In genomic region chr19:10936661-10937084, GRCh38 we compare ENCODE assay signal across 8 cellular contexts. TPM values are rescaled to one million over a fixed set of nuclear protein-coding genes. Genes with fewer than 3 reads are reported as not detected.
DNase-seq lines count a peak whose midpoint lies in the region; ATAC-seq and TF ChIP-seq lines count a peak whose summit lies in the region.

No MANE protein-coding gene starts in this region.

- H3K4me3 ChIP-seq in left lung (no peak overlapping the region), thoracic aorta (peak overlapping the region; percentile 58)

- TF ChIP-seq CTCF in 22Rv1 (IDR thresholded peaks at IDR 0.05) (peak; percentile 84), left lung (IDR thresholded peaks at IDR 0.05) (peak; percentile 34 to 54), thoracic aorta (IDR thresholded peaks at IDR 0.05) (peak; percentile 48)

- intact Hi-C loops in left lung (cut with DNase I): loop anchor here in 1 of 2 donors (10.0 kb wide), 1 partner anchor 88 kb away; no protein-coding TSS in a partner anchor

- peak overlapping the region; percentile 38; the same call in 1 of the 2 replicates for H3K27ac ChIP-seq in 22Rv1
- H3K27ac ChIP-seq in left lung: no peak overlapping the region
- H3K27ac ChIP-seq in thoracic aorta: peak overlapping the region in 1 of 2 donors; percentile 45

- H3K27me3 ChIP-seq in left lung (no peaks in the 10 kb centered on the region), thoracic aorta (replicated peaks; ENCODE audit: insufficient read depth) (no peaks in the 10 kb centered on the region)

- DNase-seq in GM03348 (ENCODE audit: low spot score) (peak; percentile 83), NCI-H146 treated with DMSO at 0.1 percent for 48 hours (lab: John Stamatoyannopoulos, UW; ENCODE audit: unreplicated experiment) (peak; percentile 81), SKM-1 (lab: John Stamatoyannopoulos, UW; ENCODE audit: unreplicated experiment) (peak; percentile 54), dermis blood vessel endothelial cell (peak; percentile 88), left lung (no peak), thoracic aorta (ENCODE audit: low spot score) (no peak)

- H3K9me3 ChIP-seq in left lung (no peaks in the 10 kb centered on the region), thoracic aorta (no peaks in the 10 kb centered on the region)

- peaks cover 0 to 13% of the 10 kb centered on the region in 2 donors for H3K4me1 ChIP-seq in left lung
- H3K4me1 ChIP-seq in thoracic aorta (ENCODE audit: control insufficient read depth in 1 of 2, low read depth in 2 of 2): peaks cover 0 to 3% of the 10 kb centered on the region in 2 donors

- H3K36me3 ChIP-seq in left lung: peaks cover 0 to 6% of the 10 kb centered on the region in 2 donors
- peaks cover 3% of the 10 kb centered on the region for H3K36me3 ChIP-seq in thoracic aorta

- ATAC-seq in left lung (peak; percentile 80), thoracic aorta (ENCODE audit: insufficient number of reproducible peaks, low FRiP score, low read depth) (peak; percentile 56), HG02623 (IDR thresholded peaks at IDR 0.05; ENCODE audit: unreplicated experiment) (no peak)

RNA-seq across cellular contexts. Expression of gene TIMM29, which starts 8.1 kb away (rescaled TPM):
- total RNA-seq in dermis blood vessel endothelial cell (38.5 and 39.0 TPM in 2 replicates), left lung (10 to 100 TPM; 18.8 to 19.5 TPM), thoracic aorta (10 to 100 TPM; 33.3 to 34.8 TPM)

RNA-seq across cellular contexts. Expression of gene YIPF2, which starts 8.2 kb away (rescaled TPM):
- total RNA-seq in dermis blood vessel endothelial cell: 67.1 and 106 TPM in 2 replicates
- 10 to 100 TPM; 68.4 to 77.6 TPM for total RNA-seq in left lung
- 10 to 100 TPM; 51.2 to 79.6 TPM for total RNA-seq in thoracic aorta

RNA-seq across cellular contexts. Expression of gene SMARCA4, which starts 24.2 kb away (rescaled TPM):
- 74.2 and 180 TPM in 2 replicates for total RNA-seq in dermis blood vessel endothelial cell
- 100 to 1,000 TPM in 1 of 2 donors, 10 to 100 TPM in 1; 98.3 to 101 TPM for total RNA-seq in left lung
- total RNA-seq in thoracic aorta: 10 to 100 TPM; 63.8 to 85.9 TPM

Comparison
In these comparisons a context has a peak if more than half of its experiments do, and no peak if none do; other contexts are left out.
1. DNase-seq: peak in GM03348 (single experiment), NCI-H146 treated with DMSO at 0.1 percent for 48 hours (single experiment), SKM-1 (single experiment) and dermis blood vessel endothelial cell (single experiment); none in left lung (0 of 2) and thoracic aorta (single experiment).
2. Peak in every context shown above with its lines, with median percentiles within 50 percentile points of each other: CTCF ChIP-seq.